Comparison of ENCODE assay signal across 8 cellular contexts in genomic region chr5:133930061-133930823, GRCh38. TPM values are rescaled to one million over a fixed set of nuclear protein-coding genes. Genes with fewer than 3 reads are reported as not detected.
DNase-seq lines count a peak whose midpoint lies in the region; ATAC-seq and TF ChIP-seq lines count a peak whose summit lies in the region.

No MANE protein-coding gene starts in this region.

- H3K4me3 Mint-ChIP-seq in activated CD4-positive, alpha-beta memory T cell treated with anti-CD3 and anti-CD28 coated beads for 36 hours = peak overlapping the region; percentile 79

- peak overlapping the region; percentile 98 for H3K27ac Mint-ChIP-seq in activated CD4-positive, alpha-beta memory T cell treated with anti-CD3 and anti-CD28 coated beads for 36 hours

- 58 to 64% methylated on average over 11 to 14 of the region's 16 CpGs for WGBS in esophagus squamous epithelium, 2 donors

- H3K36me3 ChIP-seq in esophagus squamous epithelium = no peaks in the 10 kb centered on the region

- intact Hi-C loops in activated CD4-positive, alpha-beta memory T cell treated with anti-CD3 and anti-CD28 coated beads for 36 hours (cut with micrococcal nuclease) = loop anchor here (1.0 to 5.0 kb wide), 6 partner anchors 9 to 441 kb away; partner anchors contain the start of gene C5orf15
- intact Hi-C loops in esophagus squamous epithelium (cut with DNase I) = no loop called here

- DNase-seq in GM04503 (ENCODE audit: low read depth) (peak; percentile 28), erythroblast (lab: John Stamatoyannopoulos, UW) (peak; percentile 49 to 66), midbrain (lab: John Stamatoyannopoulos, UW) (no peak), NCI-H187 (lab: John Stamatoyannopoulos, UW) (no peak), esophagus squamous epithelium (lab: John Stamatoyannopoulos, UW) (no peak)
- DNase-seq in activated CD4-positive, alpha-beta memory T cell treated with anti-CD3 and anti-CD28 coated beads for 36 hours = peak; percentile 88
- peak; percentile 27 for DNase-seq in stimulated activated CD8-positive, alpha-beta memory T cell treated with anti-CD3 and anti-CD28 coated beads, Interleukin-15, amount 100 ng/mL, for 24 hours (ENCODE audit: low read depth)

- no peak for TF ChIP-seq POLR2A in erythroblast (IDR thresholded peaks at IDR 0.05; ENCODE audit: low read length)
- no peak for TF ChIP-seq POLR2A in esophagus squamous epithelium (IDR thresholded peaks at IDR 0.05)

- H3K27me3 Mint-ChIP-seq in activated CD4-positive, alpha-beta memory T cell treated with anti-CD3 and anti-CD28 coated beads for 36 hours = no peaks in the 10 kb centered on the region

- no peak overlapping the region for H3K4me3 ChIP-seq in esophagus squamous epithelium

- peak; percentile 40 for ATAC-seq in HG02759 (IDR thresholded peaks at IDR 0.05; ENCODE audit: unreplicated experiment)

- H3K4me1 Mint-ChIP-seq in activated CD4-positive, alpha-beta memory T cell treated with anti-CD3 and anti-CD28 coated beads for 36 hours (ENCODE audit: low read depth) = peaks cover 47% of the 10 kb centered on the region

- CTCF ChIA-PET in activated CD4-positive, alpha-beta memory T cell treated with anti-CD3 and anti-CD28 coated beads for 36 hours (lab: Charles Lee) = interaction anchor here (0.7 to 1.6 kb wide), 12 partner anchors 11 to 820 kb away, joined by 3 to 6 read pairs (median 4); no protein-coding TSS in a partner anchor

- POLR2A ChIA-PET in activated CD4-positive, alpha-beta memory T cell treated with anti-CD3 and anti-CD28 coated beads for 36 hours (lab: Charles Lee) = interaction anchor here (0.6 to 1.7 kb wide), 7 partner anchors 9 to 74 kb away, joined by 3 to 5 read pairs (median 3); partner anchors contain the start of gene VDAC1

- no peaks in the 10 kb centered on the region for H3K9me3 Mint-ChIP-seq in activated CD4-positive, alpha-beta memory T cell treated with anti-CD3 and anti-CD28 coated beads for 36 hours

- no peaks in the 10 kb centered on the region for H3K36me3 Mint-ChIP-seq in activated CD4-positive, alpha-beta memory T cell treated with anti-CD3 and anti-CD28 coated beads for 36 hours

- peaks cover 0 to 3% (median 0%) of the 10 kb centered on the region in 3 donors for H3K4me1 ChIP-seq in esophagus squamous epithelium

- no peak for TF ChIP-seq CTCF in esophagus squamous epithelium (IDR thresholded peaks at IDR 0.05)

- H3K9me3 ChIP-seq in esophagus squamous epithelium = no peaks in the 10 kb centered on the region

- no peak overlapping the region for H3K27ac ChIP-seq in esophagus squamous epithelium

- no peaks in the 10 kb centered on the region for H3K27me3 ChIP-seq in esophagus squamous epithelium

RNA-seq across cellular contexts. Expression of gene C5orf15, which starts 38.2 kb away (rescaled TPM):
- 10 to 100 TPM; 23.7 to 26.7 TPM for total RNA-seq in activated CD4-positive, alpha-beta memory T cell treated with anti-CD3 and anti-CD28 coated beads for 36 hours
- total RNA-seq in esophagus squamous epithelium = 10 to 100 TPM; 16.5 to 38.0 (median 22.0) TPM

Comparison
In these comparisons a context has a peak if more than half of its experiments do, and no peak if none do; other contexts are left out.
1. DNase-seq: peak in GM04503 (single experiment), activated CD4-positive, alpha-beta memory T cell treated with anti-CD3 and anti-CD28 coated beads for 36 hours (single experiment), erythroblast (2 of 2) and stimulated activated CD8-positive, alpha-beta memory T cell treated with anti-CD3 and anti-CD28 coated beads, Interleukin-15, amount 100 ng/mL, for 24 hours (single experiment); none in midbrain (single experiment), NCI-H187 (0 of 2) and esophagus squamous epithelium (single experiment).